In the genomic region with DNA sequence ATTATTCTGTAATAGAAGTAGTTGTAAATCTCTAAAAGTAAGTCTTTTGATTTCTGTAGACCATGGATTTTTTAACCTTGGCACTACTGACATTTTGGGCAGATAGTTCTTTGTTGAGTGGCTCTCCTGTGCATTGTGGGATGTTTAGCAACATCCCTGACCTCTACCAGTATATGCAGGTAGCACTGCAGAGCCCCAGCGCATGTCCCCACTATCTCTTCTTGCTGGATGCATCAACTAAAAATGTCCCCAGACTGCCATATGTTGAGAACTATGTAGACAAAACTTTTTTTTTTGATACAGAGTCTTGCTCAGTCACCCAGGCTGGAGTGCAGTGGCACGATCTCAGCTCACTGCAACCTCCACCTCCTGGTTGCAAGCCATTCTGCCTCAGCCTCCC, we compare ENCODE assay signal across 32 cellular contexts.
"Had no signal": no experiment of that assay in that cellular context is flagged by ENCODE, and none has a peak within 500 bp of the region (broad histone marks: within the 10 kb centered on the region; RNA-seq: fewer than 3 reads in every experiment).

No MANE protein-coding gene starts in this region.

- H3K36me3 ChIP-seq: breast epithelium, neutrophil, ovary, prostate gland had no signal

- DNase-seq: activated CD4-positive, alpha-beta T cell treated with anti-CD3 and anti-CD28 coated beads, Interleukin-2, amount 10 ng/mL, durations not matched to agents 24 days and 14 days; activated CD4-positive, CD25-positive, alpha-beta regulatory T cell treated with anti-CD3 and anti-CD28 coated beads, Interleukin-2, amount 50 U/mL, for 72 hours; activated effector memory CD4-positive, alpha-beta T cell treated with anti-CD3 and anti-CD28 coated beads, Interleukin-2, amount 50 U/mL, for 16 hours; activated naive CD4-positive, alpha-beta T cell treated with anti-CD3 and anti-CD28 coated beads, Interleukin-2, amount 10 ng/mL, durations not matched to agents 7 days and 5 days; activated naive CD8-positive, alpha-beta T cell treated with anti-CD3 and anti-CD28 coated beads, Interleukin-2, amount 50 U/mL, for 24 hours; activated T-cell treated with anti-CD3 and anti-CD28 coated beads for 4 hours; central memory CD4-positive, alpha-beta T cell; effector CD4-positive, alpha-beta T cell; esophagus squamous epithelium; foreskin melanocyte; heart right ventricle; kidney glomerular epithelial cell; lower lobe of right lung; ovary; retina; stimulated activated CD4-positive, alpha-beta T cell treated with anti-CD3 and anti-CD28 coated beads, Interleukin-12 subunit alpha, Interleukin-12 subunit beta, amount 100 ng/mL, for 4 hours; stimulated activated CD4-positive, alpha-beta T cell treated with anti-CD3 and anti-CD28 coated beads, Interleukin-4, amount 100 ng/mL, for 24 hours; T-helper 1 cell; upper lobe of left lung had no signal

- H3K4me3 Mint-ChIP-seq: activated CD4-positive, alpha-beta T cell treated with anti-CD3 and anti-CD28 coated beads, Interleukin-2, amount 10 ng/mL, durations not matched to agents 24 days and 14 days; activated naive CD4-positive, alpha-beta T cell treated with anti-CD3 and anti-CD28 coated beads, Interleukin-2, amount 10 ng/mL, durations not matched to agents 7 days and 5 days; activated naive CD8-positive, alpha-beta T cell treated with anti-CD3 and anti-CD28 coated beads, Interleukin-2, amount 50 U/mL, for 24 hours; activated T-helper 1 cell treated with anti-CD3 and anti-CD28 coated beads, Interleukin-12 subunit alpha, Interleukin-12 subunit beta, Interleukin-2, Interleukin-4 antibody, amounts not matched to agents 30 ng/mL and 10 ng/mL and 1 ng/mL, durations not matched to agents 14 hours and 24 hours and 36 hours; dendritic cell treated with granulocyte-macrophage colony-stimulating factor and Interleukin-4, amounts not matched to agents 40 ng/mL and 50 ng/mL, for 4 days; nephron; stimulated activated effector memory CD8-positive, alpha-beta T cell treated with anti-CD3 and anti-CD28 coated beads, Interleukin-12 subunit alpha, Interleukin-12 subunit beta, amount 100 ng/mL, for 72 hours; stimulated activated naive CD8-positive, alpha-beta T cell treated with anti-CD3 and anti-CD28 coated beads, Interleukin-15, Interleukin-2, amounts not matched to agents 100 ng/mL and 50 ng/mL, for 24 hours had no signal

- H3K27ac ChIP-seq: breast epithelium, epithelial cell of prostate, esophagus squamous epithelium, heart right ventricle, lower lobe of right lung, neutrophil, ovary, prostate gland, skin epidermis, upper lobe of left lung, vagina had no signal

- H3K4me3 ChIP-seq: breast epithelium, esophagus squamous epithelium, heart right ventricle, lower lobe of right lung, ovary, prostate gland, skin epidermis, upper lobe of left lung, vagina had no signal

- H3K4me1 ChIP-seq: prostate gland had no signal

- H3K27me3 Mint-ChIP-seq: activated CD4-positive, alpha-beta T cell treated with anti-CD3 and anti-CD28 coated beads, Interleukin-2, amount 10 ng/mL, durations not matched to agents 24 days and 14 days; activated naive CD4-positive, alpha-beta T cell treated with anti-CD3 and anti-CD28 coated beads, Interleukin-2, amount 10 ng/mL, durations not matched to agents 7 days and 5 days; activated naive CD8-positive, alpha-beta T cell treated with anti-CD3 and anti-CD28 coated beads, Interleukin-2, amount 50 U/mL, for 24 hours; dendritic cell treated with granulocyte-macrophage colony-stimulating factor and Interleukin-4, amounts not matched to agents 40 ng/mL and 50 ng/mL, for 4 days; stimulated activated naive CD8-positive, alpha-beta T cell treated with anti-CD3 and anti-CD28 coated beads, Interleukin-15, Interleukin-2, amounts not matched to agents 100 ng/mL and 50 ng/mL, for 24 hours had no signal

- ATAC-seq: activated naive CD8-positive, alpha-beta T cell treated with anti-CD3 and anti-CD28 coated beads, Interleukin-2, amount 50 U/mL, for 24 hours; heart right ventricle; left lobe of liver; lower lobe of right lung; sciatic nerve; stimulated activated effector memory CD8-positive, alpha-beta T cell treated with anti-CD3 and anti-CD28 coated beads, Interleukin-12 subunit alpha, Interleukin-12 subunit beta, amount 100 ng/mL, for 72 hours had no signal

- H3K9me3 Mint-ChIP-seq: activated CD4-positive, alpha-beta T cell treated with anti-CD3 and anti-CD28 coated beads, Interleukin-2, amount 10 ng/mL, durations not matched to agents 24 days and 14 days; activated naive CD4-positive, alpha-beta T cell treated with anti-CD3 and anti-CD28 coated beads, Interleukin-2, amount 10 ng/mL, durations not matched to agents 7 days and 5 days; activated naive CD8-positive, alpha-beta T cell treated with anti-CD3 and anti-CD28 coated beads, Interleukin-2, amount 50 U/mL, for 24 hours; activated T-helper 1 cell treated with anti-CD3 and anti-CD28 coated beads, Interleukin-12 subunit alpha, Interleukin-12 subunit beta, Interleukin-2, Interleukin-4 antibody, amounts not matched to agents 30 ng/mL and 10 ng/mL and 1 ng/mL, durations not matched to agents 14 hours and 24 hours and 36 hours; dendritic cell treated with granulocyte-macrophage colony-stimulating factor and Interleukin-4, amounts not matched to agents 40 ng/mL and 50 ng/mL, for 4 days; nephron; stimulated activated effector memory CD8-positive, alpha-beta T cell treated with anti-CD3 and anti-CD28 coated beads, Interleukin-12 subunit alpha, Interleukin-12 subunit beta, amount 100 ng/mL, for 72 hours; stimulated activated naive CD8-positive, alpha-beta T cell treated with anti-CD3 and anti-CD28 coated beads, Interleukin-15, Interleukin-2, amounts not matched to agents 100 ng/mL and 50 ng/mL, for 24 hours had no signal

- H3K27me3 ChIP-seq: breast epithelium, esophagus squamous epithelium, heart right ventricle, neutrophil, ovary, upper lobe of left lung, vagina had no signal

- H3K27ac Mint-ChIP-seq: activated CD4-positive, alpha-beta T cell treated with anti-CD3 and anti-CD28 coated beads, Interleukin-2, amount 10 ng/mL, durations not matched to agents 24 days and 14 days; activated naive CD4-positive, alpha-beta T cell treated with anti-CD3 and anti-CD28 coated beads, Interleukin-2, amount 10 ng/mL, durations not matched to agents 7 days and 5 days; activated naive CD8-positive, alpha-beta T cell treated with anti-CD3 and anti-CD28 coated beads, Interleukin-2, amount 50 U/mL, for 24 hours; activated T-helper 1 cell treated with anti-CD3 and anti-CD28 coated beads, Interleukin-12 subunit alpha, Interleukin-12 subunit beta, Interleukin-2, Interleukin-4 antibody, amounts not matched to agents 30 ng/mL and 10 ng/mL and 1 ng/mL, durations not matched to agents 14 hours and 24 hours and 36 hours; dendritic cell treated with granulocyte-macrophage colony-stimulating factor and Interleukin-4, amounts not matched to agents 40 ng/mL and 50 ng/mL, for 4 days; stimulated activated naive CD8-positive, alpha-beta T cell treated with anti-CD3 and anti-CD28 coated beads, Interleukin-15, Interleukin-2, amounts not matched to agents 100 ng/mL and 50 ng/mL, for 24 hours had no signal
